ENCODE assay signal across 9 cellular contexts in genomic region chr15:82036461-82036860, GRCh38.
"Had no signal": no experiment of that assay in that cellular context is flagged by ENCODE, and none has a peak within 500 bp of the region (broad histone marks: within the 10 kb centered on the region; RNA-seq: fewer than 3 reads in every experiment).

No MANE protein-coding gene starts in this region.

- H3K4me3 ChIP-seq: GM23338, K562 had no signal

- H2AFZ ChIP-seq: GM23338 had no signal

- H3K4me2 ChIP-seq: GM23338 had no signal

- DNase-seq: H9, HCEC 1CT, IMR-90, KG1 had no signal

- FAIRE-seq: H1, H54, HTR-8/SVneo, K562 had no signal

- H3K9me3 Mint-ChIP-seq: GM23338, H9 had no signal

- ATAC-seq: GM23338, K562 had no signal

- H3K27ac Mint-ChIP-seq: GM23338, H9 had no signal

- H3K4me3 Mint-ChIP-seq: GM23338, H9 had no signal
